ENCODE assay signal across 8 cellular contexts in the genomic region with DNA sequence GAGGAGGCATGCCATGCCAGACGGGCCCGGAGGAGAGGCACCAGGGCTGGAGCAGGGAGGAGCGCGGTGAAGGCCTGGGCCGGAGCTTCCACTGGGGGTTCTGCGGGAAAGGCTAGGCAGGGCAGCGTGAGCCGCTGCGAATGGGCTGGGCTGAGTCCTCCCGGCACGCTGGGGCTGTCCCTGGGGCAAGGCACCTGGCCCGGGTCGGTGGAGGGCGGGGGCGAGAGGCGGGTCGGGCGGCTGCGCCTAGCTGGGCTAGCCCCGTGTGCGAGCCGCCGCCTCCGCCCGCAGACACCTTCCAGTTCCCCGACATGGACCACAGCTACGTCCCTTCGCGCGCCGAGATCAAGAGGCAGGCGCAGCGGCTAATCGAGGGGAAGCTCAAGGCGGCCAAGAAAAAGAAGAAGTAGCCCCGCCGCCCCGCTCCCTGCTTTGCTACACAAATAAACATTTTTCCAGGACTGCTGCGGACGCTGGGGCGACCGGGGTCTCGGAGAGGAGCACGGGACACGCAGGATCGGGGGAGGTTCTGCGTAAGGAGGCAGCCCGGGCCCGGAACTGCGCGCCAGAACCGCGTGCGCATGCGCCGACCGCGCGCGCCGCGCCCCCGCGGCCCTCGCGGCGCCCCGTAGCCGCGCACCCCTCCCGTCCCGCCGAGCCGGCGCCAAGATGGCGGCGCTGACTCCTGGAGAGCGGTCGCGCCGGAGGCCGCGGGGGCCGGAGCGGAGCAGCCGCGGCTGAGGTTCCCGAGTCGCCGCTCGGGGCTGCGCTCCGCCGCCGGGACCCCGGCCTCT. TPM values are rescaled to one million over a fixed set of nuclear protein-coding genes. Genes with fewer than 3 reads are reported as not detected.
DNase-seq lines count a peak whose midpoint lies in the region; ATAC-seq lines count a peak whose summit lies in the region.

Gene RABL6, plus strand, starts transcription at position 668 of the 794 bp plus-strand sequence. CDS start 249 bp downstream, outside the sequence.

- DNase-seq in CD4-positive, alpha-beta memory T cell = peak; percentile 78 to 90 (median 86)
- peak; percentile 85 to 90 for DNase-seq in activated T-cell treated with anti-CD3 and anti-CD28 coated beads, Interleukin-2, amount 50 U/mL, for 72 hours
- DNase-seq in fibroblast of gingiva (ENCODE audit: low read depth) = peak; percentile 57
- DNase-seq in naive thymus-derived CD4-positive, alpha-beta T cell = peak; percentile 70 to 92 (median 86)
- peak; percentile 75 for DNase-seq in stimulated activated naive B cell treated with anti-CD40 and anti-IgM and Interleukin-4, amounts not matched to agents 10 μg/mL and 1 μg/mL and 100 μg/mL, for 72 hours

- peaks cover 3 to 16% of the 10 kb centered on the region in 2 donors for H3K36me3 Mint-ChIP-seq in CD4-positive, alpha-beta memory T cell
- H3K36me3 Mint-ChIP-seq in activated T-cell treated with anti-CD3 and anti-CD28 coated beads, Interleukin-2, amount 50 U/mL, for 72 hours (ENCODE audit: insufficient read depth in 2 of 2) = peaks cover 3 to 10% of the 10 kb centered on the region in 2 donors
- peaks cover 0 to 10% (median 3%) of the 10 kb centered on the region in 5 donors for H3K36me3 Mint-ChIP-seq in naive thymus-derived CD4-positive, alpha-beta T cell
- H3K36me3 Mint-ChIP-seq in stimulated activated naive B cell treated with anti-CD40 and anti-IgM and Interleukin-4, amounts not matched to agents 10 μg/mL and 1 μg/mL and 100 μg/mL, for 72 hours = peaks cover 14 to 25% of the 10 kb centered on the region in 2 donors

- H3K4me1 ChIP-seq in CD4-positive, alpha-beta memory T cell (ENCODE audit: insufficient read depth, low read length) = peaks cover 40% of the 10 kb centered on the region
- peaks cover 20 to 32% of the 10 kb centered on the region in 2 donors for H3K4me1 ChIP-seq in naive thymus-derived CD4-positive, alpha-beta T cell (ENCODE audit: control insufficient read depth in 2 of 2, insufficient read depth in 2 of 2, low read length in 2 of 2)

- CTCF ChIA-PET in CD4-positive, alpha-beta memory T cell (lab: Charles Lee; ENCODE audit: partially characterized antibody) = interaction anchor here (2.1 to 2.8 kb wide), 3 partner anchors 15 to 228 kb away, joined by 11 to 16 read pairs (median 11); partner anchors contain the start of gene AJM1
- CTCF ChIA-PET in naive thymus-derived CD4-positive, alpha-beta T cell (lab: Charles Lee) = interaction anchor here (0.6 to 1.7 kb wide), 6 partner anchors 9 to 449 kb away, joined by 3 to 9 read pairs (median 3); no protein-coding TSS in a partner anchor

- peak; percentile 77 for ATAC-seq in GM19395 (IDR thresholded peaks at IDR 0.05; ENCODE audit: unreplicated experiment)
- peak; percentile 87 for ATAC-seq in HG03521 (IDR thresholded peaks at IDR 0.05; ENCODE audit: unreplicated experiment)
- peak; percentile 92 for ATAC-seq in activated T-cell treated with anti-CD3 and anti-CD28 coated beads, Interleukin-2, amount 50 U/mL, for 72 hours (replicated peaks in 1 of 2)
- ATAC-seq in naive thymus-derived CD4-positive, alpha-beta T cell = peak; percentile 95
- ATAC-seq in stimulated activated naive B cell treated with anti-CD40 and anti-IgM and Interleukin-4, amounts not matched to agents 10 μg/mL and 1 μg/mL and 100 μg/mL, for 72 hours (replicated peaks) = peak; percentile 83 to 89

- peak within 1 kb of the TSS; percentile 87 to 93 (median 90) for H3K4me3 Mint-ChIP-seq in CD4-positive, alpha-beta memory T cell
- H3K4me3 Mint-ChIP-seq in activated T-cell treated with anti-CD3 and anti-CD28 coated beads, Interleukin-2, amount 50 U/mL, for 72 hours = peak within 1 kb of the TSS; percentile 88 to 97
- H3K4me3 Mint-ChIP-seq in naive thymus-derived CD4-positive, alpha-beta T cell = peak within 1 kb of the TSS; percentile 78 to 92 (median 90)
- peak within 1 kb of the TSS; percentile 92 to 96 for H3K4me3 Mint-ChIP-seq in stimulated activated naive B cell treated with anti-CD40 and anti-IgM and Interleukin-4, amounts not matched to agents 10 μg/mL and 1 μg/mL and 100 μg/mL, for 72 hours

- intact Hi-C loops in CD4-positive, alpha-beta memory T cell (cut with micrococcal nuclease) = loop anchor here (2.0 to 5.0 kb wide), 2 partner anchors 17 to 35 kb away; partner anchors contain the start of genes AJM1 and TMEM141
- intact Hi-C loops in naive thymus-derived CD4-positive, alpha-beta T cell (cut with micrococcal nuclease) = loop anchor here (1.0 to 5.0 kb wide), 6 partner anchors 8 to 137 kb away; partner anchors contain the start of genes FBXW5 (in 2 of the 2), TMEM141 (in 2 of the 2), EDF1 (in 1 of the 2) and TRAF2 (in 1 of the 2)

- H3K4me1 Mint-ChIP-seq in CD4-positive, alpha-beta memory T cell = peaks cover 11 to 45% (median 30%) of the 10 kb centered on the region in 4 donors
- peaks cover 35% of the 10 kb centered on the region for H3K4me1 Mint-ChIP-seq in activated T-cell treated with anti-CD3 and anti-CD28 coated beads, Interleukin-2, amount 50 U/mL, for 72 hours (ENCODE audit: low read depth)
- H3K4me1 Mint-ChIP-seq in naive thymus-derived CD4-positive, alpha-beta T cell = peaks cover 22 to 52% (median 33%) of the 10 kb centered on the region in 7 donors
- peaks cover 15 to 40% of the 10 kb centered on the region in 2 donors for H3K4me1 Mint-ChIP-seq in stimulated activated naive B cell treated with anti-CD40 and anti-IgM and Interleukin-4, amounts not matched to agents 10 μg/mL and 1 μg/mL and 100 μg/mL, for 72 hours

- no peaks in the 10 kb centered on the region for H3K9me3 Mint-ChIP-seq in CD4-positive, alpha-beta memory T cell
- H3K9me3 Mint-ChIP-seq in activated T-cell treated with anti-CD3 and anti-CD28 coated beads, Interleukin-2, amount 50 U/mL, for 72 hours = no peaks in the 10 kb centered on the region
- no peaks in the 10 kb centered on the region for H3K9me3 Mint-ChIP-seq in naive thymus-derived CD4-positive, alpha-beta T cell
- no peaks in the 10 kb centered on the region for H3K9me3 Mint-ChIP-seq in stimulated activated naive B cell treated with anti-CD40 and anti-IgM and Interleukin-4, amounts not matched to agents 10 μg/mL and 1 μg/mL and 100 μg/mL, for 72 hours

- POLR2A ChIA-PET in CD4-positive, alpha-beta memory T cell (lab: Charles Lee; ENCODE audit: partially characterized antibody) = interaction anchor here (0.6 to 5.1 kb wide), 29 partner anchors 8 to 712 kb away, joined by 3 to 38 read pairs (median 4); partner anchors contain the start of genes ABCA2, CCDC183, CLIC3 and FBXW5
- POLR2A ChIA-PET in naive thymus-derived CD4-positive, alpha-beta T cell (lab: Charles Lee) = interaction anchor here (0.7 to 4.7 kb wide), 13 partner anchors 8 to 393 kb away, joined by 3 to 38 read pairs (median 3); partner anchors contain the start of genes FBXW5, MAN1B1, TMEM141 and TPRN

- no peaks in the 10 kb centered on the region for H3K27me3 ChIP-seq in CD4-positive, alpha-beta memory T cell (ENCODE audit: insufficient read depth, low read length)
- H3K27me3 ChIP-seq in naive thymus-derived CD4-positive, alpha-beta T cell (ENCODE audit: control insufficient read depth in 2 of 2, insufficient read depth in 2 of 2, low read length in 2 of 2) = no peaks in the 10 kb centered on the region

- no peaks in the 10 kb centered on the region for H3K9me3 ChIP-seq in CD4-positive, alpha-beta memory T cell (ENCODE audit: control insufficient read depth in 1 of 2, low read length in 2 of 2)
- no peaks in the 10 kb centered on the region for H3K9me3 ChIP-seq in naive thymus-derived CD4-positive, alpha-beta T cell (ENCODE audit: control insufficient read depth in 2 of 3, low read length in 3 of 3)

- H3K36me3 ChIP-seq in CD4-positive, alpha-beta memory T cell (ENCODE audit: insufficient read depth, low read length) = no peaks in the 10 kb centered on the region
- H3K36me3 ChIP-seq in naive thymus-derived CD4-positive, alpha-beta T cell (ENCODE audit: control insufficient read depth in 2 of 3, insufficient read depth in 3 of 3, low read length in 3 of 3) = peaks cover 0 to 7% (median 0%) of the 10 kb centered on the region in 3 experiments

- peak within 1 kb of the TSS; percentile 83 for H3K27ac ChIP-seq in CD4-positive, alpha-beta memory T cell (ENCODE audit: low read depth, low read length)
- peak within 1 kb of the TSS; percentile 94 for H3K27ac ChIP-seq in naive thymus-derived CD4-positive, alpha-beta T cell (ENCODE audit: low read depth, low read length)

- no peaks in the 10 kb centered on the region for H3K27me3 Mint-ChIP-seq in CD4-positive, alpha-beta memory T cell
- H3K27me3 Mint-ChIP-seq in activated T-cell treated with anti-CD3 and anti-CD28 coated beads, Interleukin-2, amount 50 U/mL, for 72 hours (ENCODE audit: low read depth) = no peaks in the 10 kb centered on the region
- peaks cover 0 to under 1% (median 0%) of the 10 kb centered on the region in 5 donors for H3K27me3 Mint-ChIP-seq in naive thymus-derived CD4-positive, alpha-beta T cell
- no peaks in the 10 kb centered on the region for H3K27me3 Mint-ChIP-seq in stimulated activated naive B cell treated with anti-CD40 and anti-IgM and Interleukin-4, amounts not matched to agents 10 μg/mL and 1 μg/mL and 100 μg/mL, for 72 hours

- H3K27ac Mint-ChIP-seq in CD4-positive, alpha-beta memory T cell = peak within 1 kb of the TSS; percentile 91 to 96 (median 94)
- peak within 1 kb of the TSS; percentile 87 for H3K27ac Mint-ChIP-seq in activated T-cell treated with anti-CD3 and anti-CD28 coated beads, Interleukin-2, amount 50 U/mL, for 72 hours
- H3K27ac Mint-ChIP-seq in naive thymus-derived CD4-positive, alpha-beta T cell = peak within 1 kb of the TSS; percentile 76 to 95 (median 90)
- peak within 1 kb of the TSS; percentile 96 for H3K27ac Mint-ChIP-seq in stimulated activated naive B cell treated with anti-CD40 and anti-IgM and Interleukin-4, amounts not matched to agents 10 μg/mL and 1 μg/mL and 100 μg/mL, for 72 hours

- H3K4me3 ChIP-seq in CD4-positive, alpha-beta memory T cell (ENCODE audit: low read length in 2 of 2) = peak within 1 kb of the TSS; percentile 61 to 74
- H3K4me3 ChIP-seq in naive thymus-derived CD4-positive, alpha-beta T cell (ENCODE audit: low read length) = peak within 1 kb of the TSS; percentile 69

RNA-seq across cellular contexts. Expression of gene RABL6, which starts in this region (rescaled TPM):
- total RNA-seq in CD4-positive, alpha-beta memory T cell = 10 to 100 TPM; 65.1 to 70.9 TPM
- 10 to 100 TPM in 1 of 2 donors, 1 to 10 TPM in 1; 5.1 to 18.2 TPM for polyA plus RNA-seq in CD4-positive, alpha-beta memory T cell
- 133 TPM for polyA plus RNA-seq in PFSK-1 (2012; ENCODE audit: insufficient read length, low read depth)
- total RNA-seq in activated T-cell treated with anti-CD3 and anti-CD28 coated beads, Interleukin-2, amount 50 U/mL, for 72 hours = 10 to 100 TPM; 65.7 to 66.8 TPM
- 100 to 1,000 TPM in 1 of 5 experiments, 10 to 100 TPM in 4; 59.6 to 100 (median 60.9) TPM for total RNA-seq in naive thymus-derived CD4-positive, alpha-beta T cell
- polyA plus RNA-seq in naive thymus-derived CD4-positive, alpha-beta T cell = 10 to 100 TPM in 1 of 2 donors, 1 to 10 TPM in 1; 9.4 to 17.4 TPM

Comparison
In these comparisons a context has a peak if more than half of its experiments do, and no peak if none do; other contexts are left out.
1. Peak in every context shown above with its lines: DNase-seq, ATAC-seq, H3K4me3 ChIP-seq and H3K27ac ChIP-seq.